In genomic region chr3:51544011-51544775, GRCh38 we compare ENCODE assay signal across 23 cellular contexts. TPM values are rescaled to one million over a fixed set of nuclear protein-coding genes. Genes with fewer than 3 reads are reported as not detected.
DNase-seq lines count a peak whose midpoint lies in the region; TF ChIP-seq lines count a peak whose summit lies in the region.
"Had no signal": no experiment of that assay in that cellular context is flagged by ENCODE, and none has a peak within 500 bp of the region (broad histone marks: within the 10 kb centered on the region; RNA-seq: fewer than 3 reads in every experiment).

No MANE protein-coding gene starts in this region.

- TF ChIP-seq CTCF in H9 (conservative IDR thresholded peaks at IDR 0.05) (no peak), VCaP (conservative IDR thresholded peaks at IDR 0.05) (no peak), epithelial cell of proximal tubule (conservative IDR thresholded peaks at IDR 0.05; ENCODE audit: low read depth, low read length) (no peak), endothelial cell (IDR thresholded peaks at IDR 0.05; ENCODE audit: unreplicated experiment) (no peak)

- WGBS in H9 (ENCODE audit: extremely low coverage, insufficient read length, low lambda C conversion rate): no CpG with 5 or more reads among the region's 3 CpGs
- WGBS in mesendoderm (ENCODE audit: extremely low coverage, insufficient coverage, low lambda C conversion rate): no CpG with 5 or more reads among the region's 3 CpGs

- H2BK5ac ChIP-seq in H9 (ENCODE audit: insufficient read length, low read length): no peak overlapping the region
- no peak overlapping the region for H2BK5ac ChIP-seq in mesendoderm (ENCODE audit: low read length)

- H3K4me3 ChIP-seq in epithelial cell of proximal tubule (ENCODE audit: low read depth, low read length) (no peak overlapping the region), mesendoderm (ENCODE audit: low read length) (no peak overlapping the region)
- H3K4me3 ChIP-seq: cardiac muscle cell, hepatocyte, sigmoid colon, vagina had no signal

- H3K9ac ChIP-seq in H9 (ENCODE audit: extremely low read depth, insufficient read length, low read length) (no peak overlapping the region), mesendoderm (ENCODE audit: low read length) (peak overlapping the region; percentile 23)
- H3K9ac ChIP-seq: parathyroid adenoma had no signal

- H3K27me3 ChIP-seq in H9 (ENCODE audit: insufficient read depth, low read length): no peaks in the 10 kb centered on the region
- H3K27me3 ChIP-seq in mesendoderm (ENCODE audit: insufficient read depth, low read length, poor library complexity): no peaks in the 10 kb centered on the region
- H3K27me3 ChIP-seq: cardiac muscle cell, hepatocyte, sigmoid colon, vagina had no signal

- no peak overlapping the region for H2BK15ac ChIP-seq in H9 (ENCODE audit: low read depth, low read length)
- no peak overlapping the region for H2BK15ac ChIP-seq in mesendoderm (replicated peaks; ENCODE audit: low read depth)

- H3K23ac ChIP-seq in H9 (ENCODE audit: insufficient read length, low read depth, low read length) (no peak overlapping the region), mesendoderm (ENCODE audit: low read length) (no peak overlapping the region)

- H3K79me2 ChIP-seq in H9 (ENCODE audit: insufficient read depth, low read length) (peaks cover 11% of the 10 kb centered on the region; the same call in 1 of the 2 replicates), mesendoderm (ENCODE audit: control insufficient read depth, insufficient read depth, low read length) (peaks cover 17% of the 10 kb centered on the region)

- H3K27me3 Mint-ChIP-seq in H9 (ENCODE audit: low read depth) (no peaks in the 10 kb centered on the region), endothelial cell (ENCODE audit: unreplicated experiment) (peaks cover 6% of the 10 kb centered on the region)
- H3K27me3 Mint-ChIP-seq: activated naive CD4-positive, alpha-beta T cell treated with anti-CD3 and anti-CD28 coated beads, Interleukin-2, amount 10 ng/mL, durations not matched to agents 7 days and 5 days; dendritic cell treated with granulocyte-macrophage colony-stimulating factor and Interleukin-4, amounts not matched to agents 40 ng/mL and 50 ng/mL, for 4 days had no signal

- no peaks in the 10 kb centered on the region for H3K9me3 ChIP-seq in H9 (ENCODE audit: control insufficient read depth, low read depth, low read length)
- H3K9me3 ChIP-seq: sigmoid colon, vagina had no signal

- H2BK120ac ChIP-seq in H9 (ENCODE audit: low read depth, low read length, poor library complexity, severe bottlenecking) (no peak overlapping the region), mesendoderm (ENCODE audit: low read depth, low read length) (no peak overlapping the region)

- no peaks in the 10 kb centered on the region for H3K36me3 ChIP-seq in mesendoderm (ENCODE audit: control insufficient read depth, insufficient read depth, low read length)

- H3K4me2 ChIP-seq in H9 (ENCODE audit: insufficient read depth, insufficient read length, low read length) (no peak overlapping the region), mesendoderm (ENCODE audit: low read length) (no peak overlapping the region)
- H3K4me2 ChIP-seq: hepatocyte had no signal

- H3K4ac ChIP-seq in H9 (ENCODE audit: low read depth, low read length) (no peak overlapping the region), mesendoderm (ENCODE audit: low read depth, low read length) (no peak overlapping the region)

- H2AK5ac ChIP-seq in H9 (ENCODE audit: insufficient read length, low read length) (no peak overlapping the region), mesendoderm (ENCODE audit: low read length) (no peak overlapping the region)

- DNase-seq in H9 (no peak), epithelial cell of proximal tubule (ENCODE audit: low read depth) (peak; percentile 90), mesendoderm (peak; percentile 88), NCI-H446 treated with DMSO at 0.1 percent for 48 hours (lab: John Stamatoyannopoulos, UW) (no peak), endothelial cell (ENCODE audit: low spot score) (no peak), HPDE6-E6E7 (ENCODE audit: extremely low spot score) (no peak)
- DNase-seq: activated naive CD4-positive, alpha-beta T cell treated with anti-CD3 and anti-CD28 coated beads, Interleukin-2, amount 10 ng/mL, durations not matched to agents 7 days and 5 days; amniotic stem cell; C1 segment of cervical spinal cord; foreskin melanocyte; left ventricle myocardium superior; NCI-H187 treated with DMSO at 0.1 percent for 48 hours; NCI-H2227 treated with DMSO at 0.1 percent for 48 hours; NCI-H748 treated with DMSO at 0.1 percent for 48 hours; sigmoid colon; stimulated activated naive CD8-positive, alpha-beta T cell treated with anti-CD3 and anti-CD28 coated beads, Interleukin-15, Interleukin-2, amounts not matched to agents 100 U/mL and 50 U/mL, for 24 hours; T-helper 1 cell had no signal

- H3K9me3 Mint-ChIP-seq in H9 (no peaks in the 10 kb centered on the region), endothelial cell (ENCODE audit: unreplicated experiment) (no peaks in the 10 kb centered on the region)
- H3K9me3 Mint-ChIP-seq: activated naive CD4-positive, alpha-beta T cell treated with anti-CD3 and anti-CD28 coated beads, Interleukin-2, amount 10 ng/mL, durations not matched to agents 7 days and 5 days; dendritic cell treated with granulocyte-macrophage colony-stimulating factor and Interleukin-4, amounts not matched to agents 40 ng/mL and 50 ng/mL, for 4 days had no signal

- H3K14ac ChIP-seq in H9 (ENCODE audit: insufficient read depth, low read length): no peak overlapping the region

- H3K36me3 Mint-ChIP-seq in H9 (ENCODE audit: insufficient read depth in 1 of 3, low read depth in 3 of 3) (peaks cover 3 to 32% (median 21%) of the 10 kb centered on the region in 3 experiments; a peak in 6 of 7 replicates), endothelial cell (ENCODE audit: low read depth, unreplicated experiment) (peaks cover 3% of the 10 kb centered on the region)

- H4K5ac ChIP-seq in H9 (ENCODE audit: insufficient read length, low read depth, low read length) (no peak overlapping the region), mesendoderm (ENCODE audit: low read length) (no peak overlapping the region)

- H3K56ac ChIP-seq in H9 (ENCODE audit: insufficient read length, low read depth, low read length) (no peak overlapping the region), mesendoderm (ENCODE audit: low read length) (no peak overlapping the region)

- H2BK20ac ChIP-seq in H9 (ENCODE audit: low read depth, low read length, poor library complexity, severe bottlenecking): no peak overlapping the region

- no peak overlapping the region for H3T11ph ChIP-seq in H9 (ENCODE audit: low read length)

- no peak overlapping the region for H3K18ac ChIP-seq in H9 (ENCODE audit: insufficient read length, low read depth, low read length)
- no peak overlapping the region for H3K18ac ChIP-seq in mesendoderm (ENCODE audit: low read length)

- H3K27ac ChIP-seq in H9 (ENCODE audit: insufficient read length, low read depth, low read length) (no peak overlapping the region), VCaP (peak overlapping the region; percentile 54), mesendoderm (ENCODE audit: low read depth, low read length) (peak overlapping the region; percentile 7)
- H3K27ac ChIP-seq: cardiac muscle cell, hepatocyte, parathyroid adenoma, sigmoid colon, vagina had no signal

- H4K91ac ChIP-seq in H9 (ENCODE audit: insufficient read length, low read depth, low read length): no peak overlapping the region

- H3K23me2 ChIP-seq in H9 (ENCODE audit: insufficient read length, low read depth, low read length, poor library complexity, severe bottlenecking): peaks cover 5% of the 10 kb centered on the region

- no peak overlapping the region for H4K8ac ChIP-seq in H9 (replicated peaks; ENCODE audit: insufficient read length, low read depth, low read length)
- no peak overlapping the region for H4K8ac ChIP-seq in mesendoderm (ENCODE audit: low read depth, low read length)

- H2AFZ ChIP-seq in H9 (ENCODE audit: low read length): no peak overlapping the region
- H2AFZ ChIP-seq: hepatocyte, parathyroid adenoma had no signal

- H3K4me1 ChIP-seq in H9 (ENCODE audit: insufficient read depth, low read length) (peaks cover 3% of the 10 kb centered on the region), mesendoderm (ENCODE audit: control insufficient read depth, low read depth, low read length) (peaks cover 6% of the 10 kb centered on the region)
- H3K4me1 ChIP-seq: parathyroid adenoma had no signal

- H3K4me1 Mint-ChIP-seq in H9: peaks cover 25 to 32% of the 10 kb centered on the region in 2 experiments
- peaks cover 8% of the 10 kb centered on the region for H3K4me1 Mint-ChIP-seq in endothelial cell (ENCODE audit: unreplicated experiment)

- H4K20me1 ChIP-seq in H9 (ENCODE audit: control insufficient read depth, insufficient read depth, insufficient read length): no peaks in the 10 kb centered on the region

- no peak overlapping the region for H2BK12ac ChIP-seq in H9 (ENCODE audit: insufficient read length, low read depth, low read length)

- H3K79me1 ChIP-seq in H9 (ENCODE audit: insufficient read depth, low read depth, low read length, poor library complexity, severe bottlenecking) (peaks cover 10% of the 10 kb centered on the region), mesendoderm (ENCODE audit: low read length) (peaks cover 14% of the 10 kb centered on the region)

- H3K4me3 Mint-ChIP-seq in H9 (no peak overlapping the region), endothelial cell (ENCODE audit: unreplicated experiment) (no peak overlapping the region)
- H3K4me3 Mint-ChIP-seq: activated naive CD4-positive, alpha-beta T cell treated with anti-CD3 and anti-CD28 coated beads, Interleukin-2, amount 10 ng/mL, durations not matched to agents 7 days and 5 days; dendritic cell treated with granulocyte-macrophage colony-stimulating factor and Interleukin-4, amounts not matched to agents 40 ng/mL and 50 ng/mL, for 4 days had no signal

- H3K27ac Mint-ChIP-seq in H9 (peak overlapping the region in 2 of 3 experiments; percentile 36 to 52; a peak in 4 of 7 replicates), endothelial cell (ENCODE audit: unreplicated experiment) (no peak overlapping the region)
- H3K27ac Mint-ChIP-seq: activated naive CD4-positive, alpha-beta T cell treated with anti-CD3 and anti-CD28 coated beads, Interleukin-2, amount 10 ng/mL, durations not matched to agents 7 days and 5 days had no signal

RNA-seq across cellular contexts. Expression of gene RAD54L2, which starts 5.7 kb away (rescaled TPM):
- total RNA-seq in H9 (2021) (40.4 and 40.7 TPM in 2 replicates), epithelial cell of proximal tubule (9.6 and 12.6 TPM in 2 replicates), endothelial cell (ENCODE audit: unreplicated experiment) (33.2 TPM)
- polyA plus RNA-seq in mesendoderm (2013, experiment 1 of 2): 10.0 TPM
- 9.9 TPM for polyA plus RNA-seq in mesendoderm (2013, experiment 2 of 2)

RNA-seq across cellular contexts. Expression of gene DCAF1, which starts 44.4 kb away (rescaled TPM):
- 31.0 and 31.7 TPM in 2 replicates for total RNA-seq in H9 (2021)
- 13.7 and 15.6 TPM in 2 replicates for total RNA-seq in epithelial cell of proximal tubule
- 16.3 TPM for polyA plus RNA-seq in mesendoderm (2013, experiment 1 of 2)
- 15.6 TPM for polyA plus RNA-seq in mesendoderm (2013, experiment 2 of 2)
- 10.8 TPM for total RNA-seq in endothelial cell (ENCODE audit: unreplicated experiment)

Comparison
In these comparisons a context has a peak if more than half of its experiments do, and no peak if none do; other contexts are left out.
1. DNase-seq: peak in epithelial cell of proximal tubule (single experiment) and mesendoderm (single experiment); none in H9 (single experiment), NCI-H446 treated with DMSO at 0.1 percent for 48 hours (single experiment), endothelial cell (single experiment) and HPDE6-E6E7 (single experiment).